Comparison of ENCODE assay signal across 8 cellular contexts in genomic region chr16:1826691-1827573, GRCh38. TPM values are rescaled to one million over a fixed set of nuclear protein-coding genes. Genes with fewer than 3 reads are reported as not detected.
DNase-seq lines count a peak whose midpoint lies in the region; ATAC-seq and FAIRE-seq lines count a peak whose summit lies in the region.

Gene FAHD1, plus strand, starts transcription at chr16:1827206. Its CDS starts 33 bp downstream, at chr16:1827239.
Gene HAGH, minus strand, starts transcription at chr16:1826825. Its CDS starts 38 bp downstream, at chr16:1826787.

- H2BK12ac ChIP-seq in mesenchymal stem cell (ENCODE audit: low read length in 2 of 2) = peak within 1 kb of the TSS in 1 of 2 experiments; percentile 83

- H3K79me1 ChIP-seq in mesenchymal stem cell (replicated peaks; ENCODE audit: low read length, poor library complexity, severe bottlenecking) = peaks cover 28% of the 10 kb centered on the region

- peaks cover 21% of the 10 kb centered on the region for H3K4me1 ChIP-seq in effector memory CD4-positive, alpha-beta T cell (ENCODE audit: control insufficient read depth, insufficient read depth, low read length, poor library complexity, severe bottlenecking)
- peaks cover 20% of the 10 kb centered on the region for H3K4me1 ChIP-seq in mesenchymal stem cell (ENCODE audit: control insufficient read depth, insufficient read depth, low read depth, low read length)

- H3K27ac ChIP-seq in effector memory CD4-positive, alpha-beta T cell (ENCODE audit: insufficient read depth, low read length, poor library complexity, severe bottlenecking) = peak within 1 kb of the TSS; percentile 77
- peak within 1 kb of the TSS; percentile 38 for H3K27ac ChIP-seq in mesenchymal stem cell (ENCODE audit: low read length, poor library complexity, severe bottlenecking)

- peak within 1 kb of the TSS; percentile 37 for H2BK120ac ChIP-seq in mesenchymal stem cell (ENCODE audit: low read depth, low read length)

- H3K18ac ChIP-seq in mesenchymal stem cell (ENCODE audit: low read depth in 1 of 2, low read length in 2 of 2) = peak within 1 kb of the TSS; percentile 86 to 91

- H2AK5ac ChIP-seq in mesenchymal stem cell (ENCODE audit: low read length, severe bottlenecking) = no peak within 1 kb of the TSS

- H2AFZ ChIP-seq in mesenchymal stem cell (ENCODE audit: low read depth, low read length) = peak within 1 kb of the TSS; percentile 94

- no peaks in the 10 kb centered on the region for H3K9me3 ChIP-seq in effector memory CD4-positive, alpha-beta T cell (ENCODE audit: control insufficient read depth, low read length)
- H3K9me3 ChIP-seq in mesenchymal stem cell (ENCODE audit: control insufficient read depth, low read length) = no peaks in the 10 kb centered on the region

- H3K36me3 ChIP-seq in effector memory CD4-positive, alpha-beta T cell (ENCODE audit: control insufficient read depth, insufficient read depth, low read length) = peaks cover 11% of the 10 kb centered on the region
- H3K36me3 ChIP-seq in mesenchymal stem cell (ENCODE audit: control insufficient read depth in 1 of 2, insufficient read depth in 2 of 2, low read depth in 1 of 2, low read length in 2 of 2) = peaks cover 17 to 34% of the 10 kb centered on the region in 2 experiments

- H3K4ac ChIP-seq in mesenchymal stem cell (ENCODE audit: low read depth in 1 of 2, low read length in 2 of 2) = peak within 1 kb of the TSS; percentile 91 to 94

- H3K14ac ChIP-seq in mesenchymal stem cell (ENCODE audit: low read length in 2 of 2) = peak within 1 kb of the TSS in 1 of 2 experiments; percentile 95

- peak within 1 kb of the TSS; percentile 96 for H4K8ac ChIP-seq in mesenchymal stem cell (ENCODE audit: low read length)

- peak within 1 kb of the TSS; percentile 88 for H3K9ac ChIP-seq in mesenchymal stem cell (ENCODE audit: low read length)

- under 1% methylated on average over 91 of the region's 104 CpGs for WGBS in mesenchymal stem cell

- H2BK5ac ChIP-seq in mesenchymal stem cell (ENCODE audit: low read depth, low read length, poor library complexity, severe bottlenecking) = peak within 1 kb of the TSS; percentile 94

- DNase-seq in COR-L47 (lab: John Stamatoyannopoulos, UW) = peak; percentile 88
- peak; percentile 99 for DNase-seq in HTR-8/SVneo (ENCODE audit: insufficient read length, low spot score)
- DNase-seq in NOMO-1 treated with DMSO at 0.1 percent for 48 hours (lab: John Stamatoyannopoulos, UW; ENCODE audit: unreplicated experiment) = peak; percentile 80
- DNase-seq in activated CD8-positive, alpha-beta memory T cell treated with anti-CD3 and anti-CD28 coated beads for 4 hours (ENCODE audit: low read depth in 2 of 2) = peak; percentile 75 to 76
- DNase-seq in effector memory CD4-positive, alpha-beta T cell = peak; percentile 81 to 86 (median 84)
- peak; percentile 96 for DNase-seq in mesenchymal stem cell
- peak; percentile 75 for DNase-seq in stimulated activated CD8-positive, alpha-beta memory T cell treated with anti-CD3 and anti-CD28 coated beads, Interleukin-12 subunit alpha, Interleukin-12 subunit beta, amount 100 ng/mL, for 24 hours (ENCODE audit: extremely low read depth)

- H3K4me3 ChIP-seq in effector memory CD4-positive, alpha-beta T cell (ENCODE audit: insufficient read depth, low read depth, low read length, poor library complexity, severe bottlenecking) = peak within 1 kb of the TSS; percentile 94
- H3K4me3 ChIP-seq in mesenchymal stem cell (ENCODE audit: insufficient read depth in 1 of 2, low read depth in 1 of 2, low read length in 2 of 2) = peak within 1 kb of the TSS; percentile 95 to 96

- peak; percentile 96 for FAIRE-seq in HTR-8/SVneo (lab: Jason Lieb, UNC)

- ATAC-seq in GM21381 (IDR thresholded peaks at IDR 0.05; ENCODE audit: unreplicated experiment) = peak; percentile 79

- H4K91ac ChIP-seq in mesenchymal stem cell (ENCODE audit: low read length) = peak within 1 kb of the TSS; percentile 96

- peak within 1 kb of the TSS in 1 of 2 experiments; percentile 98 for H3K23ac ChIP-seq in mesenchymal stem cell (ENCODE audit: low read length in 2 of 2)

- H3K4me2 ChIP-seq in mesenchymal stem cell (ENCODE audit: low read length, poor library complexity, severe bottlenecking) = peak within 1 kb of the TSS; percentile 97

- peak within 1 kb of the TSS; percentile 77 for H2BK15ac ChIP-seq in mesenchymal stem cell (ENCODE audit: low read depth, poor library complexity, severe bottlenecking)

- no peaks in the 10 kb centered on the region for H3K27me3 ChIP-seq in effector memory CD4-positive, alpha-beta T cell (replicated peaks; ENCODE audit: control insufficient read depth, insufficient read depth, low read length, poor library complexity, severe bottlenecking)
- H3K27me3 ChIP-seq in mesenchymal stem cell (ENCODE audit: control insufficient read depth in 1 of 2, insufficient read depth in 1 of 2, low read length in 2 of 2) = no peaks in the 10 kb centered on the region

RNA-seq across cellular contexts. Expression of gene FAHD1, which starts in this region (rescaled TPM):
- 44.9 TPM for polyA plus RNA-seq in mesenchymal stem cell (2013, experiment 1 of 2)
- 44.5 TPM for polyA plus RNA-seq in mesenchymal stem cell (2013, experiment 2 of 2)

RNA-seq across cellular contexts. Expression of gene HAGH, which starts in this region (rescaled TPM):
- 26.1 TPM for polyA plus RNA-seq in mesenchymal stem cell (2013, experiment 1 of 2)
- polyA plus RNA-seq in mesenchymal stem cell (2013, experiment 2 of 2) = 26.5 TPM

Comparison
In these comparisons a context has a peak if more than half of its experiments do, and no peak if none do; other contexts are left out.
1. Peak in every context shown above with its lines: DNase-seq, ATAC-seq, H3K4me3 ChIP-seq and H3K27ac ChIP-seq.